24 cellular contexts compared by ENCODE assay signal in genomic region chr3:126338796-126339241, GRCh38. TPM values are rescaled to one million over a fixed set of nuclear protein-coding genes. Genes with fewer than 3 reads are reported as not detected.
DNase-seq lines count a peak whose midpoint lies in the region; ATAC-seq, FAIRE-seq and TF ChIP-seq lines count a peak whose summit lies in the region.
"Had no signal": no experiment of that assay in that cellular context is flagged by ENCODE, and none has a peak within 500 bp of the region (broad histone marks: within the 10 kb centered on the region; RNA-seq: fewer than 3 reads in every experiment).

No MANE protein-coding gene starts in this region.

- H3K4me1 ChIP-seq in right atrium auricular region (peaks cover 0 to 41% of the 10 kb centered on the region in 2 donors), pancreas (no peaks in the 10 kb centered on the region), aorta (ENCODE audit: control insufficient read depth in 1 of 2, insufficient read depth in 2 of 2, low read length in 2 of 2) (no peaks in the 10 kb centered on the region)
- no peaks in the 10 kb centered on the region for H3K4me1 ChIP-seq in effector memory CD4-positive, alpha-beta T cell (ENCODE audit: control insufficient read depth, insufficient read depth, low read length, poor library complexity, severe bottlenecking)

- no peaks in the 10 kb centered on the region for H3K9me3 ChIP-seq in right atrium auricular region
- no peaks in the 10 kb centered on the region for H3K9me3 ChIP-seq in pancreas
- H3K9me3 ChIP-seq in aorta (ENCODE audit: control insufficient read depth, low read length) = peaks cover 3% of the 10 kb centered on the region
- H3K9me3 ChIP-seq in effector memory CD4-positive, alpha-beta T cell (ENCODE audit: control insufficient read depth, low read length) = no peaks in the 10 kb centered on the region
- H3K9me3 ChIP-seq: heart right ventricle had no signal

- no peak for FAIRE-seq in pancreas (lab: Jason Lieb, UNC)

- ATAC-seq in Right ventricle myocardium superior (ENCODE audit: poor library complexity) (peak; percentile 5), Right ventricle myocardium inferior (no peak), pancreas (peak in 2 of 4 donors; percentile 14 to 22), aorta (ENCODE audit: low FRiP score) (peak; percentile 42)
- ATAC-seq: CD8-positive, alpha-beta T cell; T-helper 17 cell had no signal

- H3K27ac ChIP-seq in right atrium auricular region (peak overlapping the region in 1 of 2 donors; percentile 39), pancreas (no peak overlapping the region), aorta (ENCODE audit: low read depth in 1 of 2, low read length in 2 of 2) (no peak overlapping the region)
- no peak overlapping the region for H3K27ac ChIP-seq in effector memory CD4-positive, alpha-beta T cell (ENCODE audit: insufficient read depth, low read length, poor library complexity, severe bottlenecking)

- DNase-seq in Right ventricle myocardium superior (peak; percentile 42), Right ventricle myocardium inferior (ENCODE audit: missing footprints) (no peak), right atrium auricular region (ENCODE audit: low spot score) (peak; percentile 58), pancreas (peak in 5 of 6 donors; percentile 13 to 59 (median 45)), aorta (peak; percentile 49 to 70), NCI-H187 treated with DMSO at 0.1 percent for 48 hours (lab: John Stamatoyannopoulos, UW) (no peak), NCI-H345 treated with DMSO at 0.1 percent for 48 hours (lab: John Stamatoyannopoulos, UW; ENCODE audit: unreplicated experiment) (no peak)
- DNase-seq in effector memory CD4-positive, alpha-beta T cell = no peak
- DNase-seq: activated gamma-delta T cell treated with Interleukin-2 at 50 U/mL for 16 hours; DMS79 treated with DMSO at 0.1 percent for 48 hours; heart right ventricle; HFFc6; NCI-H146; NCI-H446 treated with DMSO at 0.1 percent for 48 hours; nephron progenitor cell; SHP77; stimulated activated naive CD4-positive, alpha-beta T cell treated with Interleukin-2 at 50 U/mL for 16 hours; T-helper 17 cell had no signal

- TF ChIP-seq CTCF in right atrium auricular region (IDR thresholded peaks at IDR 0.05) (no peak), pancreas (IDR thresholded peaks at IDR 0.05) (no peak)

- H3K27me3 ChIP-seq in right atrium auricular region = no peaks in the 10 kb centered on the region
- no peaks in the 10 kb centered on the region for H3K27me3 ChIP-seq in pancreas
- no peaks in the 10 kb centered on the region for H3K27me3 ChIP-seq in aorta (ENCODE audit: control insufficient read depth in 1 of 2, insufficient read depth in 2 of 2, low read length in 1 of 2)
- no peaks in the 10 kb centered on the region for H3K27me3 ChIP-seq in effector memory CD4-positive, alpha-beta T cell (replicated peaks; ENCODE audit: control insufficient read depth, insufficient read depth, low read length, poor library complexity, severe bottlenecking)
- H3K27me3 ChIP-seq: heart right ventricle had no signal

- H3K4me3 ChIP-seq in right atrium auricular region (no peak overlapping the region), pancreas (no peak overlapping the region), aorta (ENCODE audit: low read length in 2 of 2) (no peak overlapping the region)
- H3K4me3 ChIP-seq in effector memory CD4-positive, alpha-beta T cell (ENCODE audit: insufficient read depth, low read depth, low read length, poor library complexity, severe bottlenecking) = no peak overlapping the region
- H3K4me3 ChIP-seq: heart right ventricle had no signal

- intact Hi-C loops in Right ventricle myocardium superior (cut with DNase I) = no loop called here
- intact Hi-C loops in Right ventricle myocardium inferior (cut with DNase I) = no loop called here
- intact Hi-C loops in pancreas (cut with DNase I) = no loop called here
- intact Hi-C loops in aorta (cut with DNase I) = no loop called here

- 37 to 41% methylated on average over 14 of the region's 14 CpGs for WGBS in pancreas, 2 donors
- 38 to 45% methylated on average over 14 of the region's 14 CpGs for WGBS in aorta, 2 donors

- H3K36me3 ChIP-seq in right atrium auricular region (no peaks in the 10 kb centered on the region), pancreas (no peaks in the 10 kb centered on the region), aorta (ENCODE audit: control insufficient read depth in 1 of 2, insufficient read depth in 2 of 2, low read length in 1 of 2) (peaks cover 0 to 4% of the 10 kb centered on the region in 2 donors)
- no peaks in the 10 kb centered on the region for H3K36me3 ChIP-seq in effector memory CD4-positive, alpha-beta T cell (ENCODE audit: control insufficient read depth, insufficient read depth, low read length)
- H3K36me3 ChIP-seq: heart right ventricle had no signal

RNA-seq across cellular contexts. Expression of gene KLF15, which starts 18.4 kb away (rescaled TPM):
- 34.0 TPM for total RNA-seq in Right ventricle myocardium superior
- total RNA-seq in Right ventricle myocardium inferior = 33.0 TPM
- 10 to 100 TPM; 43.4 to 55.1 TPM for total RNA-seq in right atrium auricular region
- total RNA-seq in pancreas = 10 to 100 TPM; 15.2 to 38.3 (median 30.6) TPM
- polyA plus RNA-seq in pancreas = 10 to 100 TPM; 11.3 to 27.1 TPM
- 10 to 100 TPM in 1 of 2 donors, 1 to 10 TPM in 1; 8.5 to 39.9 TPM for total RNA-seq in aorta
- 10 to 100 TPM; 23.7 to 43.9 TPM for polyA plus RNA-seq in aorta

RNA-seq across cellular contexts. Expression of gene CFAP100, which starts 55.9 kb away (rescaled TPM):
- total RNA-seq in Right ventricle myocardium superior (not detected), Right ventricle myocardium inferior (not detected), right atrium auricular region (not detected), pancreas (not detected), aorta (not detected)
- polyA plus RNA-seq in pancreas (not detected), aorta (not detected)
- total RNA-seq: activated CD8-positive, alpha-beta memory T cell treated with anti-CD3 and anti-CD28 coated beads for 36 hours; CD8-positive, alpha-beta T cell; heart right ventricle; HFFc6; HT1080; LHCN-M2; renal cortical epithelial cell; T-helper 17 cell; urinary bladder had no signal
- polyA plus RNA-seq: heart right ventricle, urinary bladder had no signal

Comparison
In these comparisons a context has a peak if more than half of its experiments do, and no peak if none do; other contexts are left out.
1. DNase-seq: peak in Right ventricle myocardium superior (single experiment), right atrium auricular region (single experiment), pancreas (5 of 6) and aorta (2 of 2); none in Right ventricle myocardium inferior (single experiment), NCI-H187 treated with DMSO at 0.1 percent for 48 hours (single experiment), NCI-H345 treated with DMSO at 0.1 percent for 48 hours (single experiment) and effector memory CD4-positive, alpha-beta T cell (0 of 3).